9 cellular contexts compared by ENCODE assay signal in genomic region chr2:37189452-37190153, GRCh38. TPM values are rescaled to one million over a fixed set of nuclear protein-coding genes. Genes with fewer than 3 reads are reported as not detected.
DNase-seq lines count a peak whose midpoint lies in the region; ATAC-seq and TF ChIP-seq lines count a peak whose summit lies in the region.
"Had no signal": no experiment of that assay in that cellular context is flagged by ENCODE, and none has a peak within 500 bp of the region (broad histone marks: within the 10 kb centered on the region; RNA-seq: fewer than 3 reads in every experiment).

No MANE protein-coding gene starts in this region.

- TF ChIP-seq CTCF in left ventricle myocardium inferior (IDR thresholded peaks at IDR 0.05; ENCODE audit: borderline replicate concordance): no peak

- intact Hi-C loops in cardiac septum (cut with DNase I) (no loop called here), left ventricle myocardium inferior (cut with micrococcal nuclease) (no loop called here)

- no peaks in the 10 kb centered on the region for H3K4me1 ChIP-seq in left ventricle myocardium inferior

- ATAC-seq in SK-N-SH treated with all-trans-retinoic acid at 6 μM for 48 hours (peak; percentile 95), GM21723 (IDR thresholded peaks at IDR 0.05; ENCODE audit: unreplicated experiment) (no peak), HG02884 (IDR thresholded peaks at IDR 0.05; ENCODE audit: unreplicated experiment) (no peak)

- H3K4me3 ChIP-seq in left ventricle myocardium inferior: no peak overlapping the region

- DNase-seq in cardiac septum (ENCODE audit: low spot score): peak; percentile 78
- no peak for DNase-seq in left ventricle myocardium inferior
- peak; percentile 88 for DNase-seq in iPS DF 4.7 (ENCODE audit: extremely low read depth, low spot score)
- no peak for DNase-seq in OCI-M2 (lab: John Stamatoyannopoulos, UW; ENCODE audit: unreplicated experiment)
- no peak for DNase-seq in DMS114 treated with DMSO at 0.1 percent for 48 hours (lab: John Stamatoyannopoulos, UW; ENCODE audit: unreplicated experiment)

- no peak overlapping the region for H3K27ac ChIP-seq in left ventricle myocardium inferior (replicated peaks)

- H3K9me3 ChIP-seq in left ventricle myocardium inferior (replicated peaks): no peaks in the 10 kb centered on the region

- no peaks in the 10 kb centered on the region for H3K36me3 ChIP-seq in left ventricle myocardium inferior

- H3K27me3 ChIP-seq in left ventricle myocardium inferior (ENCODE audit: low read depth): peaks cover under 1% of the 10 kb centered on the region

TF ChIP-seq in SK-N-SH treated with all-trans-retinoic acid at 6 μM for 48 hours, 23 proteins besides CTCF, POLR2A, EP300 and RAD21:
- no peak for TF ChIP-seq PPARA (CRISPR knock-in tag; IDR thresholded peaks at IDR 0.05; ENCODE audit: borderline replicate concordance)

RNA-seq across cellular contexts. Expression of gene SULT6B1, which starts 1.1 kb away (rescaled TPM):
- total RNA-seq in cardiac septum (not detected), left ventricle myocardium inferior (not detected)
- total RNA-seq: activated T-helper 1 cell treated with anti-CD3 and anti-CD28 coated beads, Interleukin-12 subunit alpha, Interleukin-12 subunit beta, Interleukin-2, Interleukin-4 antibody, amounts not matched to agents 30 ng/mL and 10 ng/mL and 1 ng/mL, durations not matched to agents 14 hours and 24 hours and 36 hours had no signal

RNA-seq across cellular contexts. Expression of gene CEBPZOS, which starts 6.7 kb away (rescaled TPM):
- total RNA-seq in cardiac septum: 49.1 TPM
- total RNA-seq in left ventricle myocardium inferior: 61.3 TPM

RNA-seq across cellular contexts. Expression of gene EIF2AK2, which starts 32.8 kb away (rescaled TPM):
- total RNA-seq in cardiac septum: 17.9 TPM
- 23.8 TPM for total RNA-seq in left ventricle myocardium inferior

RNA-seq across cellular contexts. Expression of gene CEBPZ, which starts 41.8 kb away (rescaled TPM):
- total RNA-seq in cardiac septum (31.4 TPM), left ventricle myocardium inferior (25.3 TPM)

RNA-seq across cellular contexts. Expression of gene NDUFAF7, which starts 41.9 kb away (rescaled TPM):
- total RNA-seq in cardiac septum: 24.2 TPM
- 27.5 TPM for total RNA-seq in left ventricle myocardium inferior

Comparison
In these comparisons a context has a peak if more than half of its experiments do, and no peak if none do; other contexts are left out.
1. DNase-seq: peak in cardiac septum (single experiment) and iPS DF 4.7 (single experiment); none in left ventricle myocardium inferior (single experiment), OCI-M2 (single experiment) and DMS114 treated with DMSO at 0.1 percent for 48 hours (single experiment).